Comparison of ENCODE assay signal across 13 cellular contexts in genomic region chr2:24830351-24830750, GRCh38. TPM values are rescaled to one million over a fixed set of nuclear protein-coding genes. Genes with fewer than 3 reads are reported as not detected.
DNase-seq lines count a peak whose midpoint lies in the region; ATAC-seq and TF ChIP-seq lines count a peak whose summit lies in the region.
"Had no signal": no experiment of that assay in that cellular context is flagged by ENCODE, and none has a peak within 500 bp of the region (broad histone marks: within the 10 kb centered on the region; RNA-seq: fewer than 3 reads in every experiment).

No MANE protein-coding gene starts in this region.

- no peak overlapping the region for H2AFZ ChIP-seq in GM23338
- no peak overlapping the region for H2AFZ ChIP-seq in MM.1S (ENCODE audit: low read length)

- no peaks in the 10 kb centered on the region for H3K9me3 ChIP-seq in MM.1S (replicated peaks; ENCODE audit: insufficient read depth, low read length)

- no peak overlapping the region for H2BK5ac ChIP-seq in mesendoderm (ENCODE audit: low read length)

- H3K79me2 ChIP-seq in GM23338 (replicated peaks; ENCODE audit: insufficient read depth), result no peaks in the 10 kb centered on the region
- H3K79me2 ChIP-seq in mesendoderm (ENCODE audit: control insufficient read depth, insufficient read depth, low read length), result no peaks in the 10 kb centered on the region
- no peaks in the 10 kb centered on the region for H3K79me2 ChIP-seq in MM.1S (ENCODE audit: low read length)

- H3K27me3 ChIP-seq in GM23338 (ENCODE audit: insufficient read depth), result no peaks in the 10 kb centered on the region
- H3K27me3 ChIP-seq in mesendoderm (ENCODE audit: insufficient read depth, low read length, poor library complexity), result no peaks in the 10 kb centered on the region
- H3K27me3 ChIP-seq in MM.1S (replicated peaks; ENCODE audit: insufficient read depth, low read length), result no peaks in the 10 kb centered on the region

- H3K4me3 Mint-ChIP-seq in GM23338, result no peak overlapping the region
- H3K4me3 Mint-ChIP-seq: activated CD4-positive, alpha-beta memory T cell treated with anti-CD3 and anti-CD28 coated beads for 36 hours; activated naive CD8-positive, alpha-beta T cell treated with anti-CD3 and anti-CD28 coated beads for 36 hours had no signal

- peak; percentile 48 for DNase-seq in Ammon's horn (ENCODE audit: low spot score)
- peak; percentile 55 for DNase-seq in GM23338 (ENCODE audit: low spot score)
- peak; percentile 48 for DNase-seq in cerebellar cortex (ENCODE audit: low spot score)
- DNase-seq in mesendoderm, result peak; percentile 75
- DNase-seq in stimulated activated naive CD8-positive, alpha-beta T cell treated with anti-CD3 and anti-CD28 coated beads, Interleukin-15, Interleukin-2, amounts not matched to agents 100 U/mL and 50 U/mL, for 24 hours, result no peak
- DNase-seq in MM.1S, result no peak
- DNase-seq in NCI-H2081 treated with DMSO at 0.1 percent for 48 hours (lab: John Stamatoyannopoulos, UW), result no peak
- DNase-seq: activated CD4-positive, alpha-beta memory T cell treated with anti-CD3 and anti-CD28 coated beads for 36 hours; activated naive CD8-positive, alpha-beta T cell treated with anti-CD3 and anti-CD28 coated beads for 36 hours; DMS79 treated with DMSO at 0.1 percent for 48 hours; NCI-H748 treated with DMSO at 0.1 percent for 48 hours; stimulated activated CD4-positive, alpha-beta T cell treated with anti-CD3 and anti-CD28 coated beads, Interleukin-1b, Interleukin-23, amount 100 ng/mL, for 48 hours had no signal

- H3K9me3 Mint-ChIP-seq in GM23338, result no peaks in the 10 kb centered on the region
- H3K9me3 Mint-ChIP-seq: activated CD4-positive, alpha-beta memory T cell treated with anti-CD3 and anti-CD28 coated beads for 36 hours; activated naive CD8-positive, alpha-beta T cell treated with anti-CD3 and anti-CD28 coated beads for 36 hours had no signal

- no peaks in the 10 kb centered on the region for H3K79me1 ChIP-seq in mesendoderm (ENCODE audit: low read length)

- no peak overlapping the region for H3K27ac ChIP-seq in GM23338 (ENCODE audit: low read depth)
- no peak overlapping the region for H3K27ac ChIP-seq in mesendoderm (ENCODE audit: low read depth, low read length)
- H3K27ac ChIP-seq in MM.1S (ENCODE audit: low read length), result no peak overlapping the region

- no peak overlapping the region for H3K18ac ChIP-seq in mesendoderm (ENCODE audit: low read length)

- peaks cover 52% of the 10 kb centered on the region for H3K36me3 Mint-ChIP-seq in GM23338 (ENCODE audit: low read depth)

- no peak overlapping the region for H2BK120ac ChIP-seq in mesendoderm (ENCODE audit: low read depth, low read length)

- H3K27me3 Mint-ChIP-seq in GM23338 (ENCODE audit: insufficient read depth, low read depth, poor library complexity), result peaks cover 19% of the 10 kb centered on the region
- H3K27me3 Mint-ChIP-seq: activated CD4-positive, alpha-beta memory T cell treated with anti-CD3 and anti-CD28 coated beads for 36 hours; activated naive CD8-positive, alpha-beta T cell treated with anti-CD3 and anti-CD28 coated beads for 36 hours had no signal

- ATAC-seq in GM23338, result no peak
- no peak for ATAC-seq in stimulated activated naive CD8-positive, alpha-beta T cell treated with anti-CD3 and anti-CD28 coated beads, Interleukin-15, Interleukin-2, amounts not matched to agents 100 U/mL and 50 U/mL, for 24 hours
- ATAC-seq in GM18907 (IDR thresholded peaks at IDR 0.05; ENCODE audit: unreplicated experiment), result no peak

- no peak overlapping the region for H3K9ac ChIP-seq in mesendoderm (ENCODE audit: low read length)
- no peak overlapping the region for H3K9ac ChIP-seq in MM.1S (ENCODE audit: low read length)

- H3K36me3 ChIP-seq in GM23338 (ENCODE audit: insufficient read depth) (peaks cover 5% of the 10 kb centered on the region; the same call in 1 of the 2 replicates), mesendoderm (ENCODE audit: control insufficient read depth, insufficient read depth, low read length) (no peaks in the 10 kb centered on the region), MM.1S (replicated peaks; ENCODE audit: insufficient read depth, low read length) (0 out of 2 replicates have a peak, but pooled peaks cover 3% of the 10 kb centered on the region)

- TF ChIP-seq CTCF in GM23338 (conservative IDR thresholded peaks at IDR 0.05; ENCODE audit: low read depth in 2 of 2) (peak; percentile 38 to 68), MM.1S (IDR thresholded peaks at IDR 0.05; ENCODE audit: low read length) (no peak)

- H3K23ac ChIP-seq in mesendoderm (ENCODE audit: low read length), result no peak overlapping the region

- no peak overlapping the region for H3K27ac Mint-ChIP-seq in GM23338
- H3K27ac Mint-ChIP-seq: activated CD4-positive, alpha-beta memory T cell treated with anti-CD3 and anti-CD28 coated beads for 36 hours; activated naive CD8-positive, alpha-beta T cell treated with anti-CD3 and anti-CD28 coated beads for 36 hours had no signal

- H3K4me3 ChIP-seq in GM23338 (no peak overlapping the region), mesendoderm (ENCODE audit: low read length) (no peak overlapping the region), MM.1S (ENCODE audit: low read length) (no peak overlapping the region)

- WGBS in mesendoderm (ENCODE audit: extremely low coverage, insufficient coverage, low lambda C conversion rate), result no CpG with 5 or more reads among the region's 5 CpGs

- no peak overlapping the region for H4K8ac ChIP-seq in mesendoderm (ENCODE audit: low read depth, low read length)

- H3K56ac ChIP-seq in mesendoderm (ENCODE audit: low read length), result no peak overlapping the region

- no peak overlapping the region for H2AK5ac ChIP-seq in mesendoderm (ENCODE audit: low read length)

- H2BK15ac ChIP-seq in mesendoderm (replicated peaks; ENCODE audit: low read depth), result no peak overlapping the region

- H3K4ac ChIP-seq in mesendoderm (ENCODE audit: low read depth, low read length), result no peak overlapping the region

- peaks cover 43% of the 10 kb centered on the region for H3K4me1 Mint-ChIP-seq in GM23338

- H3F3A ChIP-seq in GM23338 (replicated peaks; ENCODE audit: low read depth), result peaks cover 9% of the 10 kb centered on the region; the same call in 1 of the 2 replicates
- H3F3A ChIP-seq in MM.1S (ENCODE audit: insufficient read depth, low read length), result no peaks in the 10 kb centered on the region; the same call in 1 of the 2 replicates

- H4K20me1 ChIP-seq in GM23338 (replicated peaks; ENCODE audit: insufficient read depth) (peaks cover 3% of the 10 kb centered on the region; the same call in 1 of the 2 replicates), MM.1S (ENCODE audit: insufficient read depth, low read length) (no peaks in the 10 kb centered on the region)

- H3K4me1 ChIP-seq in GM23338 (ENCODE audit: insufficient read depth) (0 out of 2 replicates have a peak, but pooled peaks cover 6% of the 10 kb centered on the region), mesendoderm (ENCODE audit: control insufficient read depth, low read depth, low read length) (no peaks in the 10 kb centered on the region), MM.1S (ENCODE audit: low read length) (no peaks in the 10 kb centered on the region)

- H4K5ac ChIP-seq in mesendoderm (ENCODE audit: low read length), result no peak overlapping the region

- H3K4me2 ChIP-seq in GM23338 (no peak overlapping the region), mesendoderm (ENCODE audit: low read length) (no peak overlapping the region), MM.1S (ENCODE audit: low read depth, low read length) (no peak overlapping the region)

- H3K9me2 ChIP-seq in GM23338 (ENCODE audit: insufficient read depth), result no peaks in the 10 kb centered on the region
- no peaks in the 10 kb centered on the region for H3K9me2 ChIP-seq in MM.1S (replicated peaks; ENCODE audit: insufficient read depth, low read length)

TF ChIP-seq in GM23338, 12 proteins besides CTCF, POLR2A, EP300 and RAD21:
- TF ChIP-seq CREB1 (CRISPR knock-in tag; IDR thresholded peaks at IDR 0.05; ENCODE audit: low read depth) (no peak), EZH2phosphoT487 (IDR thresholded peaks at IDR 0.05; ENCODE audit: unreplicated experiment) (no peak), ZNF114 (CRISPR knock-in tag; IDR thresholded peaks at IDR 0.05) (no peak), REST (IDR thresholded peaks at IDR 0.05; ENCODE audit: unreplicated experiment) (no peak), NANOG (IDR thresholded peaks at IDR 0.05; ENCODE audit: borderline replicate concordance) (no peak), STAT1 (IDR thresholded peaks at IDR 0.05; ENCODE audit: unreplicated experiment) (no peak)

RNA-seq across cellular contexts. Expression of gene CENPO, which starts 37.1 kb away (rescaled TPM):
- total RNA-seq in GM23338 (2014; rRNA removed; shearing (Covaris generic)), result 44.7 and 44.8 TPM in 2 replicates
- 27.0 and 27.1 TPM in 2 replicates for polyA plus RNA-seq in GM23338 (2016; fragmentation: Nextera tagmentation; extraction: Ambion mirVana)
- 36.1 TPM for polyA plus RNA-seq in mesendoderm (2013, experiment 1 of 2)
- 36.9 TPM for polyA plus RNA-seq in mesendoderm (2013, experiment 2 of 2)

RNA-seq across cellular contexts. Expression of gene PTRHD1, which starts 37.2 kb away (rescaled TPM):
- 27.1 and 46.9 TPM in 2 replicates for total RNA-seq in GM23338 (2014; rRNA removed; shearing (Covaris generic))
- 105 and 128 TPM in 2 replicates for polyA plus RNA-seq in GM23338 (2016; fragmentation: Nextera tagmentation; extraction: Ambion mirVana)
- polyA plus RNA-seq in mesendoderm (2013, experiment 1 of 2), result 91.1 TPM
- 89.8 TPM for polyA plus RNA-seq in mesendoderm (2013, experiment 2 of 2)

Comparison
In these comparisons a context has a peak if more than half of its experiments do, and no peak if none do; other contexts are left out.
1. DNase-seq: peak in Ammon's horn (single experiment), GM23338 (single experiment), cerebellar cortex (single experiment) and mesendoderm (single experiment); none in stimulated activated naive CD8-positive, alpha-beta T cell treated with anti-CD3 and anti-CD28 coated beads, Interleukin-15, Interleukin-2, amounts not matched to agents 100 U/mL and 50 U/mL, for 24 hours (single experiment), MM.1S (single experiment) and NCI-H2081 treated with DMSO at 0.1 percent for 48 hours (single experiment).